ENCODE assay signal across 1 cellular context in genomic region chr7:45973725-45974532, GRCh38.
A peak's percentile ranks its signal among the peaks of the same experiment; 100 is the strongest.
TF ChIP-seq lines count a peak whose summit lies in the region.

No MANE protein-coding gene starts in this region.

TF ChIP-seq in HepG2, 621 proteins besides CTCF, POLR2A, EP300 and RAD21 (continued from another document and continues in another):
- no peak for TF ChIP-seq AKNA (CRISPR knock-in tag; IDR thresholded peaks at IDR 0.05; ENCODE audit: borderline replicate concordance)
- no peak for TF ChIP-seq ZNF75D (CRISPR knock-in tag; IDR thresholded peaks at IDR 0.05; ENCODE audit: borderline replicate concordance)
- TF ChIP-seq THAP11 (CRISPR knock-in tag; IDR thresholded peaks at IDR 0.05) = peak; percentile 35; the same call in 1 of the 2 replicates
- TF ChIP-seq ZNF850 (CRISPR knock-in tag; conservative IDR thresholded peaks at IDR 0.05) = no peak
- TF ChIP-seq, protein P1, sequence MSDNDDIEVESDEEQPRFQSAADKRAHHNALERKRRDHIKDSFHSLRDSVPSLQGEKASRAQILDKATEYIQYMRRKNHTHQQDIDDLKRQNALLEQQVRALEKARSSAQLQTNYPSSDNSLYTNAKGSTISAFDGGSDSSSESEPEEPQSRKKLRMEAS (IDR thresholded peaks at IDR 0.05) = peak; percentile 47; the same call in 1 of the 2 replicates
- peak; percentile 80; the same call in 1 of the 2 replicates for TF ChIP-seq NCOA1 (CRISPR knock-in tag; IDR thresholded peaks at IDR 0.05)
- peak; percentile 19 for TF ChIP-seq TBL1XR1 (IDR thresholded peaks at IDR 0.05; ENCODE audit: borderline replicate concordance, low read length, partially characterized antibody)
- TF ChIP-seq ZMYM3 (CRISPR knock-in tag; IDR thresholded peaks at IDR 0.05) = peak; percentile 44; the same call in 1 of the 2 replicates
- TF ChIP-seq ZNF772 (CRISPR knock-in tag; IDR thresholded peaks at IDR 0.05) = peak; percentile 44; the same call in 1 of the 2 replicates
- 0 out of 2 replicates have a peak, but pooled peaks have one; percentile 67 for TF ChIP-seq KAT8 (CRISPR knock-in tag; IDR thresholded peaks at IDR 0.05)
- peak; percentile 79; the same call in 1 of the 2 replicates for TF ChIP-seq SSRP1 (CRISPR knock-in tag; IDR thresholded peaks at IDR 0.05)
- peak; percentile 11; the same call in 1 of the 2 replicates for TF ChIP-seq SIX4 (CRISPR knock-in tag; IDR thresholded peaks at IDR 0.05)
- no peak for TF ChIP-seq ZNF567 (CRISPR knock-in tag; IDR thresholded peaks at IDR 0.05; ENCODE audit: borderline replicate concordance)
- TF ChIP-seq ZNF501 (CRISPR knock-in tag; IDR thresholded peaks at IDR 0.05) = peak; percentile 42; the same call in 1 of the 2 replicates
- peak; percentile 38; the same call in 1 of the 2 replicates for TF ChIP-seq ARNTL (CRISPR knock-in tag; IDR thresholded peaks at IDR 0.05)
- peak; percentile 95 for TF ChIP-seq ETV5 (CRISPR knock-in tag; IDR thresholded peaks at IDR 0.05; ENCODE audit: borderline replicate concordance)
- no peak for TF ChIP-seq AGO1 (IDR thresholded peaks at IDR 0.05; ENCODE audit: low read depth, low read length, poor library complexity, severe bottlenecking)
- TF ChIP-seq SP5 (CRISPR knock-in tag; IDR thresholded peaks at IDR 0.05; ENCODE audit: borderline replicate concordance, low read depth) = peak; percentile 88
- peak; percentile 83 for TF ChIP-seq HNF4A (CRISPR knock-in tag; IDR thresholded peaks at IDR 0.05)
- TF ChIP-seq ZNF800 (CRISPR knock-in tag; IDR thresholded peaks at IDR 0.05) = 0 out of 2 replicates have a peak, but pooled peaks have one; percentile 52
- peak; percentile 91; the same call in 1 of the 2 replicates for TF ChIP-seq TBX2 (CRISPR knock-in tag; IDR thresholded peaks at IDR 0.05; ENCODE audit: borderline replicate concordance)
- TF ChIP-seq, protein P2, sequence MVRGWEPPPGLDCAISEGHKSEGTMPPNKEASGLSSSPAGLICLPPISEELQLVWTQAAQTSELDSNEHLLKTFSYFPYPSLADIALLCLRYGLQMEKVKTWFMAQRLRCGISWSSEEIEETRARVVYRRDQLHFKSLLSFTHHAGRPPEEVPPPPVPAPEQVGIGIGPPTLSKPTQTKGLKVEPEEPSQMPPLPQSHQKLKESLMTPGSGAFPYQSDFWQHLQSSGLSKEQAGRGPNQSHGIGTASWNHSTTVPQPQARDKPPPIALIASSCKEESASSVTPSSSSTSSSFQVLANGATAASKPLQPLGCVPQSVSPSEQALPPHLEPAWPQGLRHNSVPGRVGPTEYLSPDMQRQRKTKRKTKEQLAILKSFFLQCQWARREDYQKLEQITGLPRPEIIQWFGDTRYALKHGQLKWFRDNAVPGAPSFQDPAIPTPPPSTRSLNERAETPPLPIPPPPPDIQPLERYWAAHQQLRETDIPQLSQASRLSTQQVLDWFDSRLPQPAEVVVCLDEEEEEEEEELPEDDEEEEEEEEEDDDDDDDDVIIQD (CRISPR knock-in tag; IDR thresholded peaks at IDR 0.05; ENCODE audit: low read depth) = peak; percentile 30; the same call in 1 of the 2 replicates
- TF ChIP-seq, protein P3, sequence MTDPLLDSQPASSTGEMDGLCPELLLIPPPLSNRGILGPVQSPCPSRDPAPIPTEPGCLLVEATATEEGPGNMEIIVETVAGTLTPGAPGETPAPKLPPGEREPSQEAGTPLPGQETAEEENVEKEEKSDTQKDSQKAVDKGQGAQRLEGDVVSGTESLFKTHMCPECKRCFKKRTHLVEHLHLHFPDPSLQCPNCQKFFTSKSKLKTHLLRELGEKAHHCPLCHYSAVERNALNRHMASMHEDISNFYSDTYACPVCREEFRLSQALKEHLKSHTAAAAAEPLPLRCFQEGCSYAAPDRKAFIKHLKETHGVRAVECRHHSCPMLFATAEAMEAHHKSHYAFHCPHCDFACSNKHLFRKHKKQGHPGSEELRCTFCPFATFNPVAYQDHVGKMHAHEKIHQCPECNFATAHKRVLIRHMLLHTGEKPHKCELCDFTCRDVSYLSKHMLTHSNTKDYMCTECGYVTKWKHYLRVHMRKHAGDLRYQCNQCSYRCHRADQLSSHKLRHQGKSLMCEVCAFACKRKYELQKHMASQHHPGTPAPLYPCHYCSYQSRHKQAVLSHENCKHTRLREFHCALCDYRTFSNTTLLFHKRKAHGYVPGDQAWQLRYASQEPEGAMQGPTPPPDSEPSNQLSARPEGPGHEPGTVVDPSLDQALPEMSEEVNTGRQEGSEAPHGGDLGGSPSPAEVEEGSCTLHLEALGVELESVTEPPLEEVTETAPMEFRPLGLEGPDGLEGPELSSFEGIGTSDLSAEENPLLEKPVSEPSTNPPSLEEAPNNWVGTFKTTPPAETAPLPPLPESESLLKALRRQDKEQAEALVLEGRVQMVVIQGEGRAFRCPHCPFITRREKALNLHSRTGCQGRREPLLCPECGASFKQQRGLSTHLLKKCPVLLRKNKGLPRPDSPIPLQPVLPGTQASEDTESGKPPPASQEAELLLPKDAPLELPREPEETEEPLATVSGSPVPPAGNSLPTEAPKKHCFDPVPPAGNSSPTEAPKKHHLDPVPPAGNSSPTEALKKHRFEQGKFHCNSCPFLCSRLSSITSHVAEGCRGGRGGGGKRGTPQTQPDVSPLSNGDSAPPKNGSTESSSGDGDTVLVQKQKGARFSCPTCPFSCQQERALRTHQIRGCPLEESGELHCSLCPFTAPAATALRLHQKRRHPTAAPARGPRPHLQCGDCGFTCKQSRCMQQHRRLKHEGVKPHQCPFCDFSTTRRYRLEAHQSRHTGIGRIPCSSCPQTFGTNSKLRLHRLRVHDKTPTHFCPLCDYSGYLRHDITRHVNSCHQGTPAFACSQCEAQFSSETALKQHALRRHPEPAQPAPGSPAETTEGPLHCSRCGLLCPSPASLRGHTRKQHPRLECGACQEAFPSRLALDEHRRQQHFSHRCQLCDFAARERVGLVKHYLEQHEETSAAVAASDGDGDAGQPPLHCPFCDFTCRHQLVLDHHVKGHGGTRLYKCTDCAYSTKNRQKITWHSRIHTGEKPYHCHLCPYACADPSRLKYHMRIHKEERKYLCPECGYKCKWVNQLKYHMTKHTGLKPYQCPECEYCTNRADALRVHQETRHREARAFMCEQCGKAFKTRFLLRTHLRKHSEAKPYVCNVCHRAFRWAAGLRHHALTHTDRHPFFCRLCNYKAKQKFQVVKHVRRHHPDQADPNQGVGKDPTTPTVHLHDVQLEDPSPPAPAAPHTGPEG (CRISPR knock-in tag; IDR thresholded peaks at IDR 0.05) = peak; percentile 52; the same call in 1 of the 2 replicates
- peak; percentile 83; the same call in 1 of the 2 replicates for TF ChIP-seq GFI1 (CRISPR knock-in tag; IDR thresholded peaks at IDR 0.05; ENCODE audit: borderline replicate concordance)
- TF ChIP-seq RCOR2 (CRISPR knock-in tag; IDR thresholded peaks at IDR 0.05) = peak; percentile 70
- TF ChIP-seq ASH2L (IDR thresholded peaks at IDR 0.05; ENCODE audit: insufficient read length, low read depth, low read length) = peak; percentile 38
- peak; percentile 85 for TF ChIP-seq ZNF281 (CRISPR knock-in tag; IDR thresholded peaks at IDR 0.05; ENCODE audit: borderline replicate concordance)
- TF ChIP-seq, protein P4, sequence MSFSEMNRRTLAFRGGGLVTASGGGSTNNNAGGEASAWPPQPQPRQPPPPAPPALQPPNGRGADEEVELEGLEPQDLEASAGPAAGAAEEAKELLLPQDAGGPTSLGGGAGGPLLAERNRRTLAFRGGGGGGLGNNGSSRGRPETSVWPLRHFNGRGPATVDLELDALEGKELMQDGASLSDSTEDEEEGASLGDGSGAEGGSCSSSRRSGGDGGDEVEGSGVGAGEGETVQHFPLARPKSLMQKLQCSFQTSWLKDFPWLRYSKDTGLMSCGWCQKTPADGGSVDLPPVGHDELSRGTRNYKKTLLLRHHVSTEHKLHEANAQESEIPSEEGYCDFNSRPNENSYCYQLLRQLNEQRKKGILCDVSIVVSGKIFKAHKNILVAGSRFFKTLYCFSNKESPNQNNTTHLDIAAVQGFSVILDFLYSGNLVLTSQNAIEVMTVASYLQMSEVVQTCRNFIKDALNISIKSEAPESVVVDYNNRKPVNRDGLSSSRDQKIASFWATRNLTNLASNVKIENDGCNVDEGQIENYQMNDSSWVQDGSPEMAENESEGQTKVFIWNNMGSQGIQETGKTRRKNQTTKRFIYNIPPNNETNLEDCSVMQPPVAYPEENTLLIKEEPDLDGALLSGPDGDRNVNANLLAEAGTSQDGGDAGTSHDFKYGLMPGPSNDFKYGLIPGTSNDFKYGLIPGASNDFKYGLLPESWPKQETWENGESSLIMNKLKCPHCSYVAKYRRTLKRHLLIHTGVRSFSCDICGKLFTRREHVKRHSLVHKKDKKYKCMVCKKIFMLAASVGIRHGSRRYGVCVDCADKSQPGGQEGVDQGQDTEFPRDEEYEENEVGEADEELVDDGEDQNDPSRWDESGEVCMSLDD (CRISPR knock-in tag; IDR thresholded peaks at IDR 0.05; ENCODE audit: borderline replicate concordance) = peak; percentile 60; the same call in 1 of the 2 replicates
- no peak; the same call in 1 of the 2 replicates for TF ChIP-seq DRAP1 (CRISPR knock-in tag; IDR thresholded peaks at IDR 0.05)
